ENCODE assay signal across 8 cellular contexts in the genomic region with DNA sequence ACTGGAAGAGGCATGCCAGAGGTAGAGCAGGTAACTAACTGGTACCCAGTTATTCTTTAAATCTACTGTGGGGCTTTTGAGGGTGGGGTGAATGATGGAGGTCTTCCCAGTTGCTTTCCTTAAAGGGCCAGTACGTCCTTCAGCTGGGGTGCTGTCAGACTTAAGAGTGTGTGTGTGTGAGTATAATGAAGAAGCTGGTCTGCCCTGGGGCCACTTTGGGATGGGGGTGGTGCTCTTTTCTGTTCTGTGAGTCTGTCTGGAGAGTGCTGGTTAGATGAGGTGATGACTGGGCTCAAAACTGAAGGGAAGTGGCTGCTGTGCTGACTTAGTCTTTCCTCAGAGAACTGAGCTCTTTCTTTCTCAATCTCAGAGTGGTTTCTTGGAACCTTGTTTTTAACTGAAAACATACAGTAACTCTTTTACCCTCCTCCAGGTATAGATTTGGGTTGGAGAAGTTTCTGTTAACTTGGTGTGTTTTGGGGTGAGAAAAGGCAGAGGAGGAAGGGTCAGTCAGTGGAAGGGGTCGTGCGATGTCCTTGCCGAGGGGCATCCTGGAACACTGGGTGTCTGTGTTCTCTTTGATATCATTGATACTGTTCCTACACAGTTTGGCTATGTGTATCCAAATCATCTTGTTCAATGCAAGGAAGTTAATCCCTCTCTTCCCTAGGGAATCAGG. TPM values are rescaled to one million over a fixed set of nuclear protein-coding genes. Genes with fewer than 3 reads are reported as not detected.
DNase-seq lines count a peak whose midpoint lies in the region; ATAC-seq lines count a peak whose summit lies in the region.

No MANE protein-coding gene starts in this region.

- peak overlapping the region; percentile 32; the same call in 1 of the 2 replicates for H3K4me3 ChIP-seq in HUES6 (ENCODE audit: low read depth, low read length)
- peak overlapping the region; percentile 26 to 78 for H3K4me3 ChIP-seq in mesenchymal stem cell (ENCODE audit: insufficient read depth in 1 of 2, low read depth in 1 of 2, low read length in 2 of 2)

- H3K9me3 ChIP-seq in HUES6 (ENCODE audit: control insufficient read depth, insufficient read depth, low read depth, low read length) (no peaks in the 10 kb centered on the region), mesenchymal stem cell (ENCODE audit: control insufficient read depth, low read length) (no peaks in the 10 kb centered on the region)

- H3K14ac ChIP-seq in mesenchymal stem cell (ENCODE audit: low read length in 2 of 2) = peak overlapping the region in 1 of 2 experiments; percentile 98

- peak overlapping the region; percentile 18 for H3K9ac ChIP-seq in HUES6 (ENCODE audit: low read length)
- peak overlapping the region; percentile 94 for H3K9ac ChIP-seq in mesenchymal stem cell (ENCODE audit: low read length)

- H3K4ac ChIP-seq in mesenchymal stem cell (ENCODE audit: low read depth in 1 of 2, low read length in 2 of 2) = peak overlapping the region; percentile 29 to 85

- no peak overlapping the region for H4K8ac ChIP-seq in mesenchymal stem cell (ENCODE audit: low read length)

- intact Hi-C loops in activated CD4-positive, alpha-beta T cell treated with anti-CD3 and anti-CD28 coated beads, Interleukin-2, amount 10 ng/mL, durations not matched to agents 24 days and 14 days (cut with micrococcal nuclease) = loop anchor here (1.0 to 10.0 kb wide), 6 partner anchors 8 to 370 kb away; a partner anchor contains a TSS

- no peaks in the 10 kb centered on the region for H3K9me3 Mint-ChIP-seq in activated CD4-positive, alpha-beta T cell treated with anti-CD3 and anti-CD28 coated beads, Interleukin-2, amount 10 ng/mL, durations not matched to agents 24 days and 14 days

- H3K4me1 Mint-ChIP-seq in activated CD4-positive, alpha-beta T cell treated with anti-CD3 and anti-CD28 coated beads, Interleukin-2, amount 10 ng/mL, durations not matched to agents 24 days and 14 days = peaks cover 37% of the 10 kb centered on the region

- H2AK5ac ChIP-seq in mesenchymal stem cell (ENCODE audit: low read length, severe bottlenecking) = peak overlapping the region; percentile 64

- no peaks in the 10 kb centered on the region for H3K36me3 ChIP-seq in HUES6 (ENCODE audit: control insufficient read depth, insufficient read depth, low read length)
- peaks cover 3% of the 10 kb centered on the region in 2 experiments for H3K36me3 ChIP-seq in mesenchymal stem cell (ENCODE audit: control insufficient read depth in 1 of 2, insufficient read depth in 2 of 2, low read depth in 1 of 2, low read length in 2 of 2)

- peak overlapping the region; percentile 0 for H2BK120ac ChIP-seq in mesenchymal stem cell (ENCODE audit: low read depth, low read length)

- peaks cover under 1% of the 10 kb centered on the region for H3K79me1 ChIP-seq in mesenchymal stem cell (replicated peaks; ENCODE audit: low read length, poor library complexity, severe bottlenecking)

- H3K4me2 ChIP-seq in mesenchymal stem cell (ENCODE audit: low read length, poor library complexity, severe bottlenecking) = peak overlapping the region; percentile 86

- H3K4me1 ChIP-seq in HUES6 (ENCODE audit: control insufficient read depth, insufficient read depth, low read length) (peaks cover 28% of the 10 kb centered on the region), mesenchymal stem cell (ENCODE audit: control insufficient read depth, insufficient read depth, low read depth, low read length) (peaks cover 10% of the 10 kb centered on the region)

- peak overlapping the region; percentile 92 for H3K27ac Mint-ChIP-seq in activated CD4-positive, alpha-beta T cell treated with anti-CD3 and anti-CD28 coated beads, Interleukin-2, amount 10 ng/mL, durations not matched to agents 24 days and 14 days

- H3K27ac ChIP-seq in HUES6 (ENCODE audit: low read depth, low read length) (peak overlapping the region; percentile 8; the same call in 1 of the 2 replicates), mesenchymal stem cell (ENCODE audit: low read length, poor library complexity, severe bottlenecking) (peak overlapping the region; percentile 91)

- H3K23ac ChIP-seq in mesenchymal stem cell (ENCODE audit: low read length in 2 of 2) = no peak overlapping the region

- no peak overlapping the region for H2AFZ ChIP-seq in mesenchymal stem cell (ENCODE audit: low read depth, low read length)

- H3K4me3 Mint-ChIP-seq in activated CD4-positive, alpha-beta T cell treated with anti-CD3 and anti-CD28 coated beads, Interleukin-2, amount 10 ng/mL, durations not matched to agents 24 days and 14 days = peak overlapping the region; percentile 90

- peak overlapping the region; percentile 72 to 96 for H3K18ac ChIP-seq in mesenchymal stem cell (ENCODE audit: low read depth in 1 of 2, low read length in 2 of 2)

- H2BK15ac ChIP-seq in mesenchymal stem cell (ENCODE audit: low read depth, poor library complexity, severe bottlenecking) = no peak overlapping the region

- no peak overlapping the region for H4K91ac ChIP-seq in mesenchymal stem cell (ENCODE audit: low read length)

- no peak for ATAC-seq in HG02763 (IDR thresholded peaks at IDR 0.05; ENCODE audit: unreplicated experiment)
- ATAC-seq in HG03045 (IDR thresholded peaks at IDR 0.05; ENCODE audit: unreplicated experiment) = no peak

- H2BK5ac ChIP-seq in mesenchymal stem cell (ENCODE audit: low read depth, low read length, poor library complexity, severe bottlenecking) = no peak overlapping the region

- no peaks in the 10 kb centered on the region for H3K27me3 ChIP-seq in HUES6 (ENCODE audit: control insufficient read depth, insufficient read depth, low read length)
- no peaks in the 10 kb centered on the region for H3K27me3 ChIP-seq in mesenchymal stem cell (ENCODE audit: control insufficient read depth in 1 of 2, insufficient read depth in 1 of 2, low read length in 2 of 2)

- 3% methylated on average over 1 of the region's 4 CpGs for WGBS in mesenchymal stem cell

- no peaks in the 10 kb centered on the region for H3K27me3 Mint-ChIP-seq in activated CD4-positive, alpha-beta T cell treated with anti-CD3 and anti-CD28 coated beads, Interleukin-2, amount 10 ng/mL, durations not matched to agents 24 days and 14 days

- peak in 11 of 14 donors; percentile 21 to 73 (median 36) for DNase-seq in C1 segment of cervical spinal cord (lab: John Stamatoyannopoulos, UW)
- DNase-seq in activated CD4-positive, alpha-beta T cell treated with anti-CD3 and anti-CD28 coated beads, Interleukin-2, amount 10 ng/mL, durations not matched to agents 24 days and 14 days = peak; percentile 89
- peak; percentile 55 for DNase-seq in dermis blood vessel endothelial cell
- peak; percentile 90 for DNase-seq in mesenchymal stem cell
- DNase-seq in stimulated activated CD8-positive, alpha-beta memory T cell treated with anti-CD3 and anti-CD28 coated beads, Interleukin-2, amount 100 ng/mL, for 48 hours (ENCODE audit: low read depth in 2 of 2) = peak; percentile 45 to 56

- peaks cover 13% of the 10 kb centered on the region for H3K36me3 Mint-ChIP-seq in activated CD4-positive, alpha-beta T cell treated with anti-CD3 and anti-CD28 coated beads, Interleukin-2, amount 10 ng/mL, durations not matched to agents 24 days and 14 days (ENCODE audit: low read depth)

- peak overlapping the region; percentile 28 to 54 for H2BK12ac ChIP-seq in mesenchymal stem cell (ENCODE audit: low read length in 2 of 2)

RNA-seq across cellular contexts. Expression of a gene that starts 0.7 kb away (rescaled TPM):
- 203 and 204 TPM in 2 replicates for total RNA-seq in activated CD4-positive, alpha-beta T cell treated with anti-CD3 and anti-CD28 coated beads, Interleukin-2, amount 10 ng/mL, durations not matched to agents 24 days and 14 days
- 653 and 751 TPM in 2 replicates for total RNA-seq in dermis blood vessel endothelial cell
- 94.0 TPM for polyA plus RNA-seq in mesenchymal stem cell (2013, experiment 1 of 2)
- 86.1 TPM for polyA plus RNA-seq in mesenchymal stem cell (2013, experiment 2 of 2)

Comparison
In these comparisons a context has a peak if more than half of its experiments do, and no peak if none do; other contexts are left out.
1. DNase-seq: peak in every context shown above with its lines; median percentile 90 in mesenchymal stem cell; 89 in activated CD4-positive, alpha-beta T cell treated with anti-CD3 and anti-CD28 coated beads, Interleukin-2, amount 10 ng/mL, durations not matched to agents 24 days and 14 days; 55 in dermis blood vessel endothelial cell; 50 in stimulated activated CD8-positive, alpha-beta memory T cell treated with anti-CD3 and anti-CD28 coated beads, Interleukin-2, amount 100 ng/mL, for 48 hours; 36 in C1 segment of cervical spinal cord.